8 cellular contexts compared by ENCODE assay signal in the genomic region with DNA sequence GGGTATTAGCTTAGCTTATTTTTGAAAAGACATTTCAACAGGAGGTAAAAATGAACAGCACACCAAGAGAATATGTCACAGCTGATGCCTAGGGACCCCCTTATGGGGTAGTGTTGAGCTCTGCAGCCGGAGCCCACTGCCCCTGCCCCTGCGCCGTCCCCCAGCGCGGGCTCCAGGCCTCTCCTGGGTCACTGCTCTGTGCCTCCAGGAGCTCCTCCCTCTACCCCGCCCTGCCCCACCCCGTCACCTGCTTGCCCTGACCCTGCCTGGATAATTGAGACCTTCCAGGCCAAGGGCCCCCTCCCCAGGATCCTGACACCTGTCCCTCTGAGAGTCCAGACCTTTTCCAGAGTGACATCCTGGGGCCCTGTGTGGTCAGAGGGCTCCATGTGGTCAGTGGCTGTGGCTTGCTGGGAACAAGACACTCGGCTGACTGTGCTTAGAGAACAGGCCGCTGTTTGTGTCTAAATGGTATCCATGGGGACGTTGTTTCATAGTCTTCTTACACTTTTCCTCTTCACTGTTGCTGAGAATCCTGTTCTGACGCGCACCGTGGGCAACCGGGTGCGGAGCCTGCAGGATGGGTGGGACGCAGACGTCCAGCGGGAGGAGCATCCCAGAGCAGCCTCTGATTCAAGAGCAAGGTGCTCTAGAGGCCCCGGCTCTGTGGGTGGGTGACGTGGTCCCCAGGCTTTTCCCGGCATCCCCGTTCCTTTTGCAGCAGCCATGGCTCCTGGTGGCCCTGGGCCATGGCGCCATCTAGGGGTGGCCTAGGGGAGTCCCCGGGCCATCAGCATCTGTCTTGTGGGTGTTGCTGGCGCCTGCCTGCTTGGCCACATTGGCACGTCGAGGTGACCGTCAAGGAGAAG. TPM values are rescaled to one million over a fixed set of nuclear protein-coding genes. Genes with fewer than 3 reads are reported as not detected.
DNase-seq lines count a peak whose midpoint lies in the region; ATAC-seq and TF ChIP-seq lines count a peak whose summit lies in the region.

No MANE protein-coding gene starts in this region.

- peak; percentile 69 for ATAC-seq in left ventricle myocardium superior
- ATAC-seq in HG03439 (IDR thresholded peaks at IDR 0.05; ENCODE audit: unreplicated experiment) = no peak
- no peak for ATAC-seq in GM18870 (IDR thresholded peaks at IDR 0.05; ENCODE audit: unreplicated experiment)
- ATAC-seq in GM18505 (IDR thresholded peaks at IDR 0.05; ENCODE audit: unreplicated experiment) = no peak

- H3K9me3 Mint-ChIP-seq in activated naive CD8-positive, alpha-beta T cell treated with anti-CD3 and anti-CD28 coated beads for 36 hours = no peaks in the 10 kb centered on the region

- no peak overlapping the region for H3K4me3 Mint-ChIP-seq in activated naive CD8-positive, alpha-beta T cell treated with anti-CD3 and anti-CD28 coated beads for 36 hours

- H3K27ac Mint-ChIP-seq in activated naive CD8-positive, alpha-beta T cell treated with anti-CD3 and anti-CD28 coated beads for 36 hours = no peak overlapping the region

- H3K27me3 Mint-ChIP-seq in activated naive CD8-positive, alpha-beta T cell treated with anti-CD3 and anti-CD28 coated beads for 36 hours = no peaks in the 10 kb centered on the region

- no peaks in the 10 kb centered on the region for H3K36me3 Mint-ChIP-seq in activated naive CD8-positive, alpha-beta T cell treated with anti-CD3 and anti-CD28 coated beads for 36 hours

- H3K4me1 Mint-ChIP-seq in activated naive CD8-positive, alpha-beta T cell treated with anti-CD3 and anti-CD28 coated beads for 36 hours = peaks cover 11% of the 10 kb centered on the region

- no peak for TF ChIP-seq POLR2A in GM18505 (IDR thresholded peaks at IDR 0.05; ENCODE audit: borderline replicate concordance, extremely low read depth, insufficient read depth, insufficient read length)

- DNase-seq in COLO668 (lab: John Stamatoyannopoulos, UW; ENCODE audit: unreplicated experiment) = peak; percentile 55
- peak; percentile 74 for DNase-seq in NCI-H69 (lab: John Stamatoyannopoulos, UW)
- DNase-seq in activated naive CD8-positive, alpha-beta T cell treated with anti-CD3 and anti-CD28 coated beads for 36 hours = peak; percentile 67
- peak; percentile 67 for DNase-seq in left ventricle myocardium superior
- peak; percentile 56 for DNase-seq in stimulated activated CD4-positive, alpha-beta T cell treated with anti-CD3 and anti-CD28 coated beads, Interleukin-12 subunit alpha, Interleukin-12 subunit beta, amount 100 ng/mL, for 4 hours

- intact Hi-C loops in left ventricle myocardium superior (cut with micrococcal nuclease) = no loop called here

RNA-seq across cellular contexts. Expression of gene WFIKKN1, which starts 20.0 kb away (rescaled TPM):
- under 1 TPM in 1 of 2 experiments, not detected in 1; 0.10 TPM for total RNA-seq in activated naive CD8-positive, alpha-beta T cell treated with anti-CD3 and anti-CD28 coated beads for 36 hours
- 0.10 TPM for total RNA-seq in left ventricle myocardium superior

RNA-seq across cellular contexts. Expression of gene RAB40C, which starts 20.9 kb away (rescaled TPM):
- 1 to 10 TPM; 7.2 to 7.6 TPM for total RNA-seq in activated naive CD8-positive, alpha-beta T cell treated with anti-CD3 and anti-CD28 coated beads for 36 hours
- 11.4 TPM for total RNA-seq in left ventricle myocardium superior

RNA-seq across cellular contexts. Expression of gene METTL26, which starts 25.4 kb away (rescaled TPM):
- 100 to 1,000 TPM; 127 to 128 TPM for total RNA-seq in activated naive CD8-positive, alpha-beta T cell treated with anti-CD3 and anti-CD28 coated beads for 36 hours
- total RNA-seq in left ventricle myocardium superior = 62.2 TPM

RNA-seq across cellular contexts. Expression of gene MCRIP2, which starts 30.9 kb away (rescaled TPM):
- total RNA-seq in activated naive CD8-positive, alpha-beta T cell treated with anti-CD3 and anti-CD28 coated beads for 36 hours = 10 to 100 TPM; 56.0 to 60.3 TPM
- total RNA-seq in left ventricle myocardium superior = 187 TPM

RNA-seq across cellular contexts. Expression of gene WDR90, which starts 38.4 kb away (rescaled TPM):
- 10 to 100 TPM; 84.5 to 86.0 TPM for total RNA-seq in activated naive CD8-positive, alpha-beta T cell treated with anti-CD3 and anti-CD28 coated beads for 36 hours
- 10.9 TPM for total RNA-seq in left ventricle myocardium superior
